Comparison of ENCODE assay signal across 8 cellular contexts in the genomic region with DNA sequence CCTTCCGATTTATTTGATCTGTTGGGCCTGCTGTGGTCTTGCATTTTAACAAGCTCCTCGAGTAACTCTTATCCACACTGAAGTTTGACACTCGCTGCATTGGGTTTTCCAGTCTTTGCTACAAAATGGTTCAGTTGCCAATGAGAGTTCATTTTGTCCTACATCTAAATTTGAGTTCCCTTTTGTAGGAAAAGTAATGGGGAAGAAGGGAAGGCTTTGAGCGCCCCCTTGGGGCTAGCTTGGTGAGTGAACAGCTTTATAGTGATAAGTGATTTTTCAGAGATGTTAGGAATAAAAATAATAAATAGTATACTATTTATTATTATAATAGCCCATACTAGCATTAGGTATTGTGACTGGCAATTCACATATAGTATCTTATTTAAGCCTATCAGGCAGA.
DNase-seq lines count a peak whose midpoint lies in the region; ATAC-seq and TF ChIP-seq lines count a peak whose summit lies in the region.

No MANE protein-coding gene starts in this region.

- H2AFZ ChIP-seq in PC-9 = no peak overlapping the region

- no peaks in the 10 kb centered on the region for H3K36me3 ChIP-seq in BE2C
- no peaks in the 10 kb centered on the region for H3K36me3 ChIP-seq in PC-9 (ENCODE audit: low read depth)

- peaks cover 11% of the 10 kb centered on the region; the same call in 1 of the 2 replicates for H3F3A ChIP-seq in PC-9 (ENCODE audit: insufficient read depth, low read depth)

- peak; percentile 76 for DNase-seq in BE2C
- peak; percentile 88 for DNase-seq in HT-29 (ENCODE audit: low spot score)
- peak; percentile 26 to 70 for DNase-seq in PC-9
- DNase-seq in activated gamma-delta T cell treated with anti-CD3 and anti-CD28 coated beads, Interleukin-2, amount 50 U/mL, for 16 hours (ENCODE audit: low read depth) = peak; percentile 14
- DNase-seq in globus pallidus (ENCODE audit: low spot score) = peak; percentile 79
- peak in 9 of 10 donors; percentile 41 to 95 (median 80) for DNase-seq in posterior cingulate gyrus
- DNase-seq in cortex of kidney (lab: John Stamatoyannopoulos, UW) = no peak

- no peaks in the 10 kb centered on the region for H3K79me2 ChIP-seq in PC-9 (ENCODE audit: low read depth)

- H3K9me3 ChIP-seq in BE2C (no peaks in the 10 kb centered on the region; the same call in 1 of the 2 replicates), PC-9 (ENCODE audit: insufficient read depth, low read depth) (no peaks in the 10 kb centered on the region; the same call in 1 of the 2 replicates)

- H3K9me2 ChIP-seq in PC-9 (ENCODE audit: insufficient read depth) = no peaks in the 10 kb centered on the region

- no peak overlapping the region for H3K27ac ChIP-seq in PC-9

- POLR2A ChIA-PET in PC-9 (lab: Charles Lee; ENCODE audit: unreplicated experiment) = interaction anchor here (0.6 kb wide), 1 partner anchor 1600 kb away, joined by 5 read pairs; no protein-coding TSS in a partner anchor

- intact Hi-C loops in PC-9 (cut with micrococcal nuclease; ENCODE audit: unreplicated experiment) (loop anchor here (1.0 to 10.0 kb wide), 7 partner anchors 91 to 957 kb away; a partner anchor contains a TSS), posterior cingulate gyrus (cut with DNase I) (loop anchor here (5.0 to 10.0 kb wide), 4 partner anchors 84 to 684 kb away; no protein-coding TSS in a partner anchor)

- CTCF ChIA-PET in PC-9 (lab: Charles Lee) = interaction anchor here (0.7 to 1.5 kb wide), 4 partner anchors 144 to 1943 kb away, joined by 3 to 7 read pairs (median 4); no protein-coding TSS in a partner anchor

- TF ChIP-seq CTCF in BE2C (IDR thresholded peaks at IDR 0.05; ENCODE audit: low read depth, low read length) (peak; percentile 90), PC-9 (conservative IDR thresholded peaks at IDR 0.05) (peak; percentile 76)

- no peak overlapping the region for H3K4me3 ChIP-seq in BE2C (ENCODE audit: low read depth, low read length)
- no peak overlapping the region for H3K4me3 ChIP-seq in PC-9

- no peaks in the 10 kb centered on the region for H3K4me1 ChIP-seq in BE2C
- H3K4me1 ChIP-seq in PC-9 (replicated peaks; ENCODE audit: insufficient read depth) = peaks cover 21% of the 10 kb centered on the region

- H3K27me3 ChIP-seq in BE2C (no peaks in the 10 kb centered on the region), PC-9 (ENCODE audit: insufficient read depth, low read depth) (no peaks in the 10 kb centered on the region)

- no peaks in the 10 kb centered on the region for H4K20me1 ChIP-seq in PC-9 (ENCODE audit: insufficient read depth)

- H3K4me2 ChIP-seq in PC-9 = no peak overlapping the region

- no TSS peak for BruUV-seq in PC-9 (replicated peaks; lab: Mats Ljungman, UMichigan)

- ATAC-seq in HG03460 (IDR thresholded peaks at IDR 0.05; ENCODE audit: unreplicated experiment) = no peak
